2 cellular contexts compared by ENCODE assay signal in genomic region chr7:7352845-7353244, GRCh38.
TF ChIP-seq lines count a peak whose summit lies in the region.

No MANE protein-coding gene starts in this region.

TF ChIP-seq in HCT116, 20 proteins besides CTCF, POLR2A, EP300 and RAD21:
- TF ChIP-seq ATF3 (IDR thresholded peaks at IDR 0.05) (no peak), YY1 (IDR thresholded peaks at IDR 0.05; ENCODE audit: extremely low read depth, insufficient replicate concordance, low read depth, low read length) (no peak), EGR1 (IDR thresholded peaks at IDR 0.05; ENCODE audit: low read depth) (no peak), MAX (IDR thresholded peaks at IDR 0.05) (no peak), SRF (IDR thresholded peaks at IDR 0.05; ENCODE audit: low read depth) (no peak), POLR2AphosphoS5 (IDR thresholded peaks at IDR 0.05; ENCODE audit: low read depth, low read length) (no peak), TCF7L2 (IDR thresholded peaks at IDR 0.05; ENCODE audit: borderline replicate concordance, extremely low read depth, insufficient read depth, insufficient read length) (no peak), CEBPB (IDR thresholded peaks at IDR 0.05; ENCODE audit: low read depth) (no peak), ZFX (IDR thresholded peaks at IDR 0.05) (no peak), REST (IDR thresholded peaks at IDR 0.05; ENCODE audit: low read depth) (no peak), CBX3 (IDR thresholded peaks at IDR 0.05; ENCODE audit: low read depth) (no peak)

TF ChIP-seq in WTC11, 78 proteins besides CTCF, POLR2A, EP300 and RAD21 (continued from another document):
- TF ChIP-seq FOXP4 (CRISPR knock-in tag; IDR thresholded peaks at IDR 0.05) (peak; percentile 40; the same call in 1 of the 2 replicates), ETV6 (CRISPR knock-in tag; IDR thresholded peaks at IDR 0.05) (peak; percentile 77; the same call in 1 of the 2 replicates), MXD4 (CRISPR knock-in tag; IDR thresholded peaks at IDR 0.05; ENCODE audit: borderline replicate concordance) (no peak), HMGA2 (CRISPR knock-in tag; IDR thresholded peaks at IDR 0.05) (no peak), ARID4B (CRISPR knock-in tag; IDR thresholded peaks at IDR 0.05; ENCODE audit: borderline replicate concordance) (no peak), HMGXB4 (CRISPR knock-in tag; IDR thresholded peaks at IDR 0.05) (no peak), PRRX2 (CRISPR knock-in tag; IDR thresholded peaks at IDR 0.05) (no peak), ZSCAN18 (CRISPR knock-in tag; IDR thresholded peaks at IDR 0.05) (no peak), EMX1 (CRISPR knock-in tag; IDR thresholded peaks at IDR 0.05) (no peak), FOXK1 (CRISPR knock-in tag; IDR thresholded peaks at IDR 0.05) (no peak), E2F1 (CRISPR knock-in tag; IDR thresholded peaks at IDR 0.05) (no peak), ZMAT4 (CRISPR knock-in tag; IDR thresholded peaks at IDR 0.05) (no peak), CDX4 (CRISPR knock-in tag; IDR thresholded peaks at IDR 0.05; ENCODE audit: borderline replicate concordance) (no peak), SMAD3 (CRISPR knock-in tag; IDR thresholded peaks at IDR 0.05; ENCODE audit: borderline replicate concordance) (no peak), TP53 (CRISPR knock-in tag; IDR thresholded peaks at IDR 0.05) (no peak), GRHL2 (CRISPR knock-in tag; IDR thresholded peaks at IDR 0.05; ENCODE audit: insufficient replicate concordance, severe bottlenecking) (no peak), GTF2I (CRISPR knock-in tag; conservative IDR thresholded peaks at IDR 0.05) (no peak), ATF3 (CRISPR knock-in tag; conservative IDR thresholded peaks at IDR 0.05) (no peak), ATF1 (CRISPR knock-in tag; IDR thresholded peaks at IDR 0.05) (no peak), TEAD1 (CRISPR knock-in tag; IDR thresholded peaks at IDR 0.05) (peak; percentile 29; the same call in 1 of the 2 replicates), ZNF512 (CRISPR knock-in tag; IDR thresholded peaks at IDR 0.05; ENCODE audit: borderline replicate concordance) (no peak), JUN (CRISPR knock-in tag; IDR thresholded peaks at IDR 0.05) (no peak), ZNF219 (CRISPR knock-in tag; IDR thresholded peaks at IDR 0.05; ENCODE audit: borderline replicate concordance) (no peak), TCF7 (CRISPR knock-in tag; IDR thresholded peaks at IDR 0.05; ENCODE audit: low read depth) (no peak), MLX (CRISPR knock-in tag; IDR thresholded peaks at IDR 0.05) (no peak)
